Comparison of ENCODE assay signal across 1 cellular context in the genomic region with DNA sequence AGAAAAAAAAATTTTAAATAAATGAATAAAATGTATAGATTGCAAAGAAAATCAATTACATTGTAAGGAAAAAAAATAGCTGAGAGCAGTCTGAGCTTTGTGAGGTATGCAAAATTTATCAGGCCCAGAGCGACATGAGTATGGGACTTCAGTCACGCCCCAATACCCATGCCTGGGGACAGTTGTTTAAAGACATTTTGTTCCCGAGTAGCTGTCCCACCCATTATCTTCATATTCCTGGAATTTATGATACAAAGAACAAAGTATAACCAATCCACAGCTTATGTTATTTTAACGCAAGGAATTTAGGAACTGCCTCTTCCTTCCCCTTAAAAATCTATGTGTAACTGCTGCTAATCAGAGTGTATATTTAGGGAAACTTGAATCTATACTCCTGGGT.
TF ChIP-seq lines count a peak whose summit lies in the region.

No MANE protein-coding gene starts in this region.

TF ChIP-seq in K562, 482 proteins besides CTCF, POLR2A, EP300 and RAD21 (continued from another document):
- TF ChIP-seq, protein P1, sequence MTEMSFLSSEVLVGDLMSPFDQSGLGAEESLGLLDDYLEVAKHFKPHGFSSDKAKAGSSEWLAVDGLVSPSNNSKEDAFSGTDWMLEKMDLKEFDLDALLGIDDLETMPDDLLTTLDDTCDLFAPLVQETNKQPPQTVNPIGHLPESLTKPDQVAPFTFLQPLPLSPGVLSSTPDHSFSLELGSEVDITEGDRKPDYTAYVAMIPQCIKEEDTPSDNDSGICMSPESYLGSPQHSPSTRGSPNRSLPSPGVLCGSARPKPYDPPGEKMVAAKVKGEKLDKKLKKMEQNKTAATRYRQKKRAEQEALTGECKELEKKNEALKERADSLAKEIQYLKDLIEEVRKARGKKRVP (CRISPR knock-in tag; IDR thresholded peaks at IDR 0.05): no peak
- TF ChIP-seq HDAC2 (IDR thresholded peaks at IDR 0.05): no peak
- TF ChIP-seq MGA (IDR thresholded peaks at IDR 0.05): no peak
- no peak for TF ChIP-seq ZNF3 (CRISPR knock-in tag; IDR thresholded peaks at IDR 0.05)
- TF ChIP-seq TCF3 (CRISPR knock-in tag; IDR thresholded peaks at IDR 0.05): no peak
- no peak for TF ChIP-seq KAT2B (IDR thresholded peaks at IDR 0.05; ENCODE audit: low read depth, low read length)
- TF ChIP-seq, protein P2, sequence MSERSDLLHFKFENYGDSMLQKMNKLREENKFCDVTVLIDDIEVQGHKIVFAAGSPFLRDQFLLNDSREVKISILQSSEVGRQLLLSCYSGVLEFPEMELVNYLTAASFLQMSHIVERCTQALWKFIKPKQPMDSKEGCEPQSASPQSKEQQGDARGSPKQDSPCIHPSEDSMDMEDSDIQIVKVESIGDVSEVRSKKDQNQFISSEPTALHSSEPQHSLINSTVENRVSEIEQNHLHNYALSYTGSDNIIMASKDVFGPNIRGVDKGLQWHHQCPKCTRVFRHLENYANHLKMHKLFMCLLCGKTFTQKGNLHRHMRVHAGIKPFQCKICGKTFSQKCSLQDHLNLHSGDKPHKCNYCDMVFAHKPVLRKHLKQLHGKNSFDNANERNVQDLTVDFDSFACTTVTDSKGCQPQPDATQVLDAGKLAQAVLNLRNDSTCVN (CRISPR knock-in tag; IDR thresholded peaks at IDR 0.05): no peak
- TF ChIP-seq MCM5 (IDR thresholded peaks at IDR 0.05; ENCODE audit: low read depth): no peak
- TF ChIP-seq NFIX (CRISPR knock-in tag; IDR thresholded peaks at IDR 0.05; ENCODE audit: low read depth): no peak
- TF ChIP-seq, protein P3, sequence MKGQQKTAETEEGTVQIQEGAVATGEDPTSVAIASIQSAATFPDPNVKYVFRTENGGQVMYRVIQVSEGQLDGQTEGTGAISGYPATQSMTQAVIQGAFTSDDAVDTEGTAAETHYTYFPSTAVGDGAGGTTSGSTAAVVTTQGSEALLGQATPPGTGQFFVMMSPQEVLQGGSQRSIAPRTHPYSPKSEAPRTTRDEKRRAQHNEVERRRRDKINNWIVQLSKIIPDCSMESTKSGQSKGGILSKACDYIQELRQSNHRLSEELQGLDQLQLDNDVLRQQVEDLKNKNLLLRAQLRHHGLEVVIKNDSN (CRISPR knock-in tag; IDR thresholded peaks at IDR 0.05): no peak
TF ChIP-seq in K562: peak in this region for 0.
